1 cellular context compared by ENCODE assay signal in genomic region chr5:139262414-139263139, GRCh38.
TF ChIP-seq lines count a peak whose summit lies in the region.

No MANE protein-coding gene starts in this region.

TF ChIP-seq in HEK293, 187 proteins besides CTCF, POLR2A, EP300 and RAD21 (continued from another document and continues in another):
- no peak for TF ChIP-seq ATF2 (tag by site-specific recombination; IDR thresholded peaks at IDR 0.05; ENCODE audit: low read depth)
- TF ChIP-seq RBAK (tag by site-specific recombination; IDR thresholded peaks at IDR 0.05) = no peak
- no peak for TF ChIP-seq ZNF112 (tag by site-specific recombination; IDR thresholded peaks at IDR 0.05)
- TF ChIP-seq ZNF404 (tag by site-specific recombination; IDR thresholded peaks at IDR 0.05) = no peak
- TF ChIP-seq ZNF654 (tag by site-specific recombination; IDR thresholded peaks at IDR 0.05; ENCODE audit: low read depth) = peak; percentile 98
- TF ChIP-seq ELK4 (IDR thresholded peaks at IDR 0.05; ENCODE audit: borderline replicate concordance, low read depth, low read length) = no peak
- no peak for TF ChIP-seq ZNF549 (tag by site-specific recombination; IDR thresholded peaks at IDR 0.05)
- TF ChIP-seq ZNF24 (tag by site-specific recombination; IDR thresholded peaks at IDR 0.05) = no peak
- no peak for TF ChIP-seq ZNF311 (tag by site-specific recombination; IDR thresholded peaks at IDR 0.05; ENCODE audit: borderline replicate concordance)
- TF ChIP-seq ZNF16 (tag by site-specific recombination; IDR thresholded peaks at IDR 0.05; ENCODE audit: low read depth) = no peak
- TF ChIP-seq ZNF223 (tag by site-specific recombination; IDR thresholded peaks at IDR 0.05) = no peak
- TF ChIP-seq PBX3 (CRISPR knock-in tag; IDR thresholded peaks at IDR 0.05) = no peak
- no peak for TF ChIP-seq ZNF211 (tag by site-specific recombination; IDR thresholded peaks at IDR 0.05; ENCODE audit: low read depth)
- TF ChIP-seq ZFP37 (tag by site-specific recombination; IDR thresholded peaks at IDR 0.05) = no peak
- TF ChIP-seq ZNF747 (tag by site-specific recombination; IDR thresholded peaks at IDR 0.05) = no peak
- TF ChIP-seq SP7 (tag by site-specific recombination; IDR thresholded peaks at IDR 0.05) = peak; percentile 44; the same call in 1 of the 2 replicates
- no peak for TF ChIP-seq ZNF341 (tag by site-specific recombination; IDR thresholded peaks at IDR 0.05; ENCODE audit: low read depth)
- no peak for TF ChIP-seq REST (tag by site-specific recombination; IDR thresholded peaks at IDR 0.05)
- TF ChIP-seq SETDB1 (IDR thresholded peaks at IDR 0.05; ENCODE audit: insufficient read length, low read length) = no peak
- TF ChIP-seq ZNF354C (tag by site-specific recombination; IDR thresholded peaks at IDR 0.05; ENCODE audit: borderline replicate concordance, low read depth) = no peak
- no peak for TF ChIP-seq SCRT1 (tag by site-specific recombination; IDR thresholded peaks at IDR 0.05; ENCODE audit: borderline replicate concordance)
- TF ChIP-seq ZNF155 (tag by site-specific recombination; IDR thresholded peaks at IDR 0.05) = no peak
- peak; percentile 33; the same call in 1 of the 2 replicates for TF ChIP-seq IKZF3 (tag by site-specific recombination; IDR thresholded peaks at IDR 0.05)
- TF ChIP-seq ZNF324 (tag by site-specific recombination; IDR thresholded peaks at IDR 0.05) = no peak
- TF ChIP-seq KLF1 (tag by site-specific recombination; IDR thresholded peaks at IDR 0.05) = no peak
- peak; percentile 90 for TF ChIP-seq ZBTB17 (tag by site-specific recombination; IDR thresholded peaks at IDR 0.05)
- TF ChIP-seq ZNF776 (tag by site-specific recombination; IDR thresholded peaks at IDR 0.05; ENCODE audit: borderline replicate concordance) = no peak
- TF ChIP-seq, protein P1, sequence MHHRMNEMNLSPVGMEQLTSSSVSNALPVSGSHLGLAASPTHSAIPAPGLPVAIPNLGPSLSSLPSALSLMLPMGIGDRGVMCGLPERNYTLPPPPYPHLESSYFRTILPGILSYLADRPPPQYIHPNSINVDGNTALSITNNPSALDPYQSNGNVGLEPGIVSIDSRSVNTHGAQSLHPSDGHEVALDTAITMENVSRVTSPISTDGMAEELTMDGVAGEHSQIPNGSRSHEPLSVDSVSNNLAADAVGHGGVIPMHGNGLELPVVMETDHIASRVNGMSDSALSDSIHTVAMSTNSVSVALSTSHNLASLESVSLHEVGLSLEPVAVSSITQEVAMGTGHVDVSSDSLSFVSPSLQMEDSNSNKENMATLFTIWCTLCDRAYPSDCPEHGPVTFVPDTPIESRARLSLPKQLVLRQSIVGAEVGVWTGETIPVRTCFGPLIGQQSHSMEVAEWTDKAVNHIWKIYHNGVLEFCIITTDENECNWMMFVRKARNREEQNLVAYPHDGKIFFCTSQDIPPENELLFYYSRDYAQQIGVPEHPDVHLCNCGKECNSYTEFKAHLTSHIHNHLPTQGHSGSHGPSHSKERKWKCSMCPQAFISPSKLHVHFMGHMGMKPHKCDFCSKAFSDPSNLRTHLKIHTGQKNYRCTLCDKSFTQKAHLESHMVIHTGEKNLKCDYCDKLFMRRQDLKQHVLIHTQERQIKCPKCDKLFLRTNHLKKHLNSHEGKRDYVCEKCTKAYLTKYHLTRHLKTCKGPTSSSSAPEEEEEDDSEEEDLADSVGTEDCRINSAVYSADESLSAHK (tag by site-specific recombination; IDR thresholded peaks at IDR 0.05) = no peak
- 0 out of 2 replicates have a peak, but pooled peaks have one; percentile 24 for TF ChIP-seq TRIM28 (IDR thresholded peaks at IDR 0.05; ENCODE audit: borderline replicate concordance, low read length)
- peak; percentile 16; the same call in 1 of the 2 replicates for TF ChIP-seq GLIS1 (tag by site-specific recombination; IDR thresholded peaks at IDR 0.05)
- no peak for TF ChIP-seq ZNF140 (tag by site-specific recombination; IDR thresholded peaks at IDR 0.05)
- TF ChIP-seq ZNF133 (tag by site-specific recombination; IDR thresholded peaks at IDR 0.05) = no peak
- no peak for TF ChIP-seq ZFP3 (tag by site-specific recombination; IDR thresholded peaks at IDR 0.05; ENCODE audit: low read depth)
- TF ChIP-seq ZNF645 (tag by site-specific recombination; IDR thresholded peaks at IDR 0.05) = no peak
- TF ChIP-seq ZNF560 (tag by site-specific recombination; IDR thresholded peaks at IDR 0.05; ENCODE audit: borderline replicate concordance) = no peak
- no peak for TF ChIP-seq ZNF548 (tag by site-specific recombination; IDR thresholded peaks at IDR 0.05)
- TF ChIP-seq ZNF76 (tag by site-specific recombination; IDR thresholded peaks at IDR 0.05; ENCODE audit: borderline replicate concordance, low read depth) = no peak
- TF ChIP-seq ZNF280D (tag by site-specific recombination; IDR thresholded peaks at IDR 0.05) = no peak
- TF ChIP-seq ZNF561 (tag by site-specific recombination; IDR thresholded peaks at IDR 0.05; ENCODE audit: borderline replicate concordance) = peak; percentile 86
- no peak for TF ChIP-seq ZBTB44 (tag by site-specific recombination; IDR thresholded peaks at IDR 0.05)
- no peak for TF ChIP-seq ZNF544 (tag by site-specific recombination; IDR thresholded peaks at IDR 0.05)
- TF ChIP-seq ZBTB20 (tag by site-specific recombination; IDR thresholded peaks at IDR 0.05) = no peak
- TF ChIP-seq, protein P2, sequence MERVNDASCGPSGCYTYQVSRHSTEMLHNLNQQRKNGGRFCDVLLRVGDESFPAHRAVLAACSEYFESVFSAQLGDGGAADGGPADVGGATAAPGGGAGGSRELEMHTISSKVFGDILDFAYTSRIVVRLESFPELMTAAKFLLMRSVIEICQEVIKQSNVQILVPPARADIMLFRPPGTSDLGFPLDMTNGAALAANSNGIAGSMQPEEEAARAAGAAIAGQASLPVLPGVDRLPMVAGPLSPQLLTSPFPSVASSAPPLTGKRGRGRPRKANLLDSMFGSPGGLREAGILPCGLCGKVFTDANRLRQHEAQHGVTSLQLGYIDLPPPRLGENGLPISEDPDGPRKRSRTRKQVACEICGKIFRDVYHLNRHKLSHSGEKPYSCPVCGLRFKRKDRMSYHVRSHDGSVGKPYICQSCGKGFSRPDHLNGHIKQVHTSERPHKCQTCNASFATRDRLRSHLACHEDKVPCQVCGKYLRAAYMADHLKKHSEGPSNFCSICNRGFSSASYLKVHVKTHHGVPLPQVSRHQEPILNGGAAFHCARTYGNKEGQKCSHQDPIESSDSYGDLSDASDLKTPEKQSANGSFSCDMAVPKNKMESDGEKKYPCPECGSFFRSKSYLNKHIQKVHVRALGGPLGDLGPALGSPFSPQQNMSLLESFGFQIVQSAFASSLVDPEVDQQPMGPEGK (tag by site-specific recombination; IDR thresholded peaks at IDR 0.05) = peak; percentile 66
- TF ChIP-seq ZNF830 (tag by site-specific recombination; IDR thresholded peaks at IDR 0.05; ENCODE audit: low read depth) = no peak
- TF ChIP-seq ZNF426 (tag by site-specific recombination; IDR thresholded peaks at IDR 0.05) = no peak
